1 cellular context compared by ENCODE assay signal in the genomic region with DNA sequence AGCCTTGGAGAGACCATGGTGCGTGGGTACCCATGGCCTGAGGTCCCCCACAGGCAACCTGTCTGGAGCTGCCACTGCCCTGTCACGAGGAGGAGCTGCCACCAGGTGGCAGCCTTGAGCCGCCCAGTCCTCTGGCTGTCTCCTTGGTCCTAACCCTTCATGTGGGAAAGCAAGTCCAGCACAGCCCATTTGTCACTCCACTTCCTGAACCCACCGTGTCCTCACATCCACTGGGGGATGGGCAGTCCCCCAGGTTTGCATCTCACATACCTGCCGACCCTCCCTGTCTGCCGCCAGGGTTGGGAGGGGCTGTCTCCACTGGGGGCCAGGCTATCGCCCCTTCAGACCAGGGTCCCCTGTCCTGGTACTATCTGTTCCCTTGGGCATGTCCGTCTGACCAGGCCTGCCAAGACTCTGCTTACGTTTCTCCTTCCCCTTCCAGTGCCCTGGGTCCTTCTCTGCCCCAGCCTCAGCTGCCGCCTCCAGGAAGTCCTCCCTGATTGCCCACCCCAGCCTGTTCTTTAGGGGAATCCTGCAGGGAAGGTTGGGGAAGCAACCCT.
TF ChIP-seq lines count a peak whose summit lies in the region.

No MANE protein-coding gene starts in this region.

TF ChIP-seq in HepG2, 621 proteins besides CTCF, POLR2A, EP300 and RAD21 (continued from another document):
- TF ChIP-seq, protein P1, sequence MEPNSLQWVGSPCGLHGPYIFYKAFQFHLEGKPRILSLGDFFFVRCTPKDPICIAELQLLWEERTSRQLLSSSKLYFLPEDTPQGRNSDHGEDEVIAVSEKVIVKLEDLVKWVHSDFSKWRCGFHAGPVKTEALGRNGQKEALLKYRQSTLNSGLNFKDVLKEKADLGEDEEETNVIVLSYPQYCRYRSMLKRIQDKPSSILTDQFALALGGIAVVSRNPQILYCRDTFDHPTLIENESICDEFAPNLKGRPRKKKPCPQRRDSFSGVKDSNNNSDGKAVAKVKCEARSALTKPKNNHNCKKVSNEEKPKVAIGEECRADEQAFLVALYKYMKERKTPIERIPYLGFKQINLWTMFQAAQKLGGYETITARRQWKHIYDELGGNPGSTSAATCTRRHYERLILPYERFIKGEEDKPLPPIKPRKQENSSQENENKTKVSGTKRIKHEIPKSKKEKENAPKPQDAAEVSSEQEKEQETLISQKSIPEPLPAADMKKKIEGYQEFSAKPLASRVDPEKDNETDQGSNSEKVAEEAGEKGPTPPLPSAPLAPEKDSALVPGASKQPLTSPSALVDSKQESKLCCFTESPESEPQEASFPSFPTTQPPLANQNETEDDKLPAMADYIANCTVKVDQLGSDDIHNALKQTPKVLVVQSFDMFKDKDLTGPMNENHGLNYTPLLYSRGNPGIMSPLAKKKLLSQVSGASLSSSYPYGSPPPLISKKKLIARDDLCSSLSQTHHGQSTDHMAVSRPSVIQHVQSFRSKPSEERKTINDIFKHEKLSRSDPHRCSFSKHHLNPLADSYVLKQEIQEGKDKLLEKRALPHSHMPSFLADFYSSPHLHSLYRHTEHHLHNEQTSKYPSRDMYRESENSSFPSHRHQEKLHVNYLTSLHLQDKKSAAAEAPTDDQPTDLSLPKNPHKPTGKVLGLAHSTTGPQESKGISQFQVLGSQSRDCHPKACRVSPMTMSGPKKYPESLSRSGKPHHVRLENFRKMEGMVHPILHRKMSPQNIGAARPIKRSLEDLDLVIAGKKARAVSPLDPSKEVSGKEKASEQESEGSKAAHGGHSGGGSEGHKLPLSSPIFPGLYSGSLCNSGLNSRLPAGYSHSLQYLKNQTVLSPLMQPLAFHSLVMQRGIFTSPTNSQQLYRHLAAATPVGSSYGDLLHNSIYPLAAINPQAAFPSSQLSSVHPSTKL (CRISPR knock-in tag; IDR thresholded peaks at IDR 0.05), result peak; percentile 23; the same call in 1 of the 2 replicates
- TF ChIP-seq CBX1 (IDR thresholded peaks at IDR 0.05; ENCODE audit: low read depth), result peak; percentile 23
- TF ChIP-seq, protein P2, sequence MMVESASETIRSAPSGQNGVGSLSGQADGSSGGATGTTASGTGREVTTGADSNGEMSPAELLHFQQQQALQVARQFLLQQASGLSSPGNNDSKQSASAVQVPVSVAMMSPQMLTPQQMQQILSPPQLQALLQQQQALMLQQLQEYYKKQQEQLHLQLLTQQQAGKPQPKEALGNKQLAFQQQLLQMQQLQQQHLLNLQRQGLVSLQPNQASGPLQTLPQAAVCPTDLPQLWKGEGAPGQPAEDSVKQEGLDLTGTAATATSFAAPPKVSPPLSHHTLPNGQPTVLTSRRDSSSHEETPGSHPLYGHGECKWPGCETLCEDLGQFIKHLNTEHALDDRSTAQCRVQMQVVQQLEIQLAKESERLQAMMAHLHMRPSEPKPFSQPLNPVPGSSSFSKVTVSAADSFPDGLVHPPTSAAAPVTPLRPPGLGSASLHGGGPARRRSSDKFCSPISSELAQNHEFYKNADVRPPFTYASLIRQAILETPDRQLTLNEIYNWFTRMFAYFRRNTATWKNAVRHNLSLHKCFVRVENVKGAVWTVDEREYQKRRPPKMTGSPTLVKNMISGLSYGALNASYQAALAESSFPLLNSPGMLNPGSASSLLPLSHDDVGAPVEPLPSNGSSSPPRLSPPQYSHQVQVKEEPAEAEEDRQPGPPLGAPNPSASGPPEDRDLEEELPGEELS (CRISPR knock-in tag; IDR thresholded peaks at IDR 0.05), result no peak
- TF ChIP-seq REPIN1 (CRISPR knock-in tag; IDR thresholded peaks at IDR 0.05; ENCODE audit: borderline replicate concordance, low read depth), result 0 out of 2 replicates have a peak, but pooled peaks have one; percentile 27
- TF ChIP-seq GABPA (IDR thresholded peaks at IDR 0.05; ENCODE audit: low read depth, low read length), result no peak
- TF ChIP-seq GABPA (CRISPR knock-in tag; IDR thresholded peaks at IDR 0.05; ENCODE audit: low read depth), result no peak
- 0 out of 2 replicates have a peak, but pooled peaks have one; percentile 45 for TF ChIP-seq ZSCAN31 (CRISPR knock-in tag; IDR thresholded peaks at IDR 0.05; ENCODE audit: low read depth)
- TF ChIP-seq, protein P3, sequence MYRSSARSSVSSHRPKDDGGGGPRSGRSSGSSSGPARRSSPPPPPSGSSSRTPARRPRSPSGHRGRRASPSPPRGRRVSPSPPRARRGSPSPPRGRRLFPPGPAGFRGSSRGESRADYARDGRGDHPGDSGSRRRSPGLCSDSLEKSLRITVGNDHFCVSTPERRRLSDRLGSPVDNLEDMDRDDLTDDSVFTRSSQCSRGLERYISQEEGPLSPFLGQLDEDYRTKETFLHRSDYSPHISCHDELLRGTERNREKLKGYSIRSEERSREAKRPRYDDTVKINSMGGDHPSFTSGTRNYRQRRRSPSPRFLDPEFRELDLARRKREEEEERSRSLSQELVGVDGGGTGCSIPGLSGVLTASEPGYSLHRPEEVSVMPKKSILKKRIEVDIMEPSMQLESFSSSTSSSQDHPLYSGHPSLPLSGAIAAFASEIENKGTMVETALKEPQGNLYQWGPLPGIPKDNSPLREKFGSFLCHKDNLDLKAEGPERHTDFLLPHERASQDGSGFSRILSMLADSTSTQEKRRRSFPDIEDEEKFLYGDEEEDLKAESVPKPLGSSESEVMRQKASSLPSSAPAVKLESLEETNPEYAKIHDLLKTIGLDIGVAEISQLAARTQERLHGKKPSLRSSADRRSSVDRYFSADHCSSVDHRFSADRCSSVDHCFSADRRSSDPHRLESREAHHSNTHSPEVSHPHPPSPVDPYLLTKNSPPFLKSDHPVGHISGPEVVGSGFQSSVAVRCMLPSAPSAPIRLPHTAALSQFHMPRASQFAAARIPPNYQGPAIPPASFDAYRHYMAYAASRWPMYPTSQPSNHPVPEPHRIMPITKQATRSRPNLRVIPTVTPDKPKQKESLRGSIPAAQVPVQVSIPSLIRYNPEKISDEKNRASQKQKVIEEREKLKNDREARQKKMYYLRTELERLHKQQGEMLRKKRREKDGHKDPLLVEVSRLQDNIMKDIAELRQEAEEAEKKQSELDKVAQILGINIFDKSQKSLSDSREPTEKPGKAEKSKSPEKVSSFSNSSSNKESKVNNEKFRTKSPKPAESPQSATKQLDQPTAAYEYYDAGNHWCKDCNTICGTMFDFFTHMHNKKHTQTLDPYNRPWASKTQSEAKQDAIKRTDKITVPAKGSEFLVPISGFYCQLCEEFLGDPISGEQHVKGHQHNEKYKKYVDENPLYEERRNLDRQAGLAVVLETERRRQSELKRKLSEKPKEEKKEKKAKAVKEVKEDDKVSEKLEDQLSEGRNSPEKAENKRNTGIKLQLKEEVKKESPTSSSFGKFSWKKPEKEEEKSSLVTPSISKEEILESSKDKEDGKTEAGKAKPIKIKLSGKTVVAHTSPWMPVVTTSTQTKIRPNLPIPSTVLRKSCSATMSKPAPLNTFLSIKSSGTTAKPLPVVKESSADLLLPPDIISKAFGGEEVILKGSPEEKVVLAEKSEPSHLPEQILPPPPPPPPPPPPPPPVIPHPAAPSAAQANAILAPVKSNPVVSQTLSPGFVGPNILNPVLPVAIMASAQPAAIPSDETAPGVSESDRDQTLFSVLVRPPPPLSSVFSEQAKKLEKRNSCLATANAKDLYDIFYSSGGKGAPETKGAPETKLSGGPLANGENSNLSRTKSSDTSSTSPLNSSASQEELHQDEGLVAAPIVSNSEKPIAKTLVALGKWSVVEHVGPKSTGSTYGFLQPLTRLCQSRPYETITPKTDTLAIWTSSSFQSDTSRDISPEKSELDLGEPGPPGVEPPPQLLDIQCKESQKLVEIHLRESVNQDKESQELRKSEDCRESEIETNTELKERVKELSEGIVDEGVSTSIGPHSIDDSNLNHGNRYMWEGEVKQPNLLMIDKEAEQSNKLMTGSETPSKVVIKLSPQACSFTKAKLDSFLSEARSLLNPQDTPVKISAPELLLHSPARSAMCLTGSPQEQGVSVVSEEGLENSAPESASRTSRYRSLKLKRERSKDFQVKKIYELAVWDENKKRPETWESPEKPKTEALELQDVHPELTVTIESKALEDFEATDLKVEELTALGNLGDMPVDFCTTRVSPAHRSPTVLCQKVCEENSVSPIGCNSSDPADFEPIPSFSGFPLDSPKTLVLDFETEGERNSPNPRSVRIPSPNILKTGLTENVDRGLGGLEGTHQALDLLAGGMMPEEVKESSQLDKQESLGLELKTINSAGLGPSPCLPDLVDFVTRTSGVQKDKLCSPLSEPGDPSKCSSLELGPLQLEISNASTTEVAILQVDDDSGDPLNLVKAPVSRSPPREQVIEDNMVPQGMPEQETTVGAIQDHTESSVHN (CRISPR knock-in tag; IDR thresholded peaks at IDR 0.05), result no peak
- no peak for TF ChIP-seq NFE2 (CRISPR knock-in tag; IDR thresholded peaks at IDR 0.05)
- TF ChIP-seq, protein P4, sequence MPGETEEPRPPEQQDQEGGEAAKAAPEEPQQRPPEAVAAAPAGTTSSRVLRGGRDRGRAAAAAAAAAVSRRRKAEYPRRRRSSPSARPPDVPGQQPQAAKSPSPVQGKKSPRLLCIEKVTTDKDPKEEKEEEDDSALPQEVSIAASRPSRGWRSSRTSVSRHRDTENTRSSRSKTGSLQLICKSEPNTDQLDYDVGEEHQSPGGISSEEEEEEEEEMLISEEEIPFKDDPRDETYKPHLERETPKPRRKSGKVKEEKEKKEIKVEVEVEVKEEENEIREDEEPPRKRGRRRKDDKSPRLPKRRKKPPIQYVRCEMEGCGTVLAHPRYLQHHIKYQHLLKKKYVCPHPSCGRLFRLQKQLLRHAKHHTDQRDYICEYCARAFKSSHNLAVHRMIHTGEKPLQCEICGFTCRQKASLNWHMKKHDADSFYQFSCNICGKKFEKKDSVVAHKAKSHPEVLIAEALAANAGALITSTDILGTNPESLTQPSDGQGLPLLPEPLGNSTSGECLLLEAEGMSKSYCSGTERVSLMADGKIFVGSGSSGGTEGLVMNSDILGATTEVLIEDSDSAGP (CRISPR knock-in tag; IDR thresholded peaks at IDR 0.05; ENCODE audit: borderline replicate concordance), result peak; percentile 46
- no peak for TF ChIP-seq BHLHE40 (IDR thresholded peaks at IDR 0.05; ENCODE audit: low read length)
- TF ChIP-seq RXRB (CRISPR knock-in tag; IDR thresholded peaks at IDR 0.05; ENCODE audit: borderline replicate concordance), result peak; percentile 42; the same call in 1 of the 2 replicates
- TF ChIP-seq, protein P5, sequence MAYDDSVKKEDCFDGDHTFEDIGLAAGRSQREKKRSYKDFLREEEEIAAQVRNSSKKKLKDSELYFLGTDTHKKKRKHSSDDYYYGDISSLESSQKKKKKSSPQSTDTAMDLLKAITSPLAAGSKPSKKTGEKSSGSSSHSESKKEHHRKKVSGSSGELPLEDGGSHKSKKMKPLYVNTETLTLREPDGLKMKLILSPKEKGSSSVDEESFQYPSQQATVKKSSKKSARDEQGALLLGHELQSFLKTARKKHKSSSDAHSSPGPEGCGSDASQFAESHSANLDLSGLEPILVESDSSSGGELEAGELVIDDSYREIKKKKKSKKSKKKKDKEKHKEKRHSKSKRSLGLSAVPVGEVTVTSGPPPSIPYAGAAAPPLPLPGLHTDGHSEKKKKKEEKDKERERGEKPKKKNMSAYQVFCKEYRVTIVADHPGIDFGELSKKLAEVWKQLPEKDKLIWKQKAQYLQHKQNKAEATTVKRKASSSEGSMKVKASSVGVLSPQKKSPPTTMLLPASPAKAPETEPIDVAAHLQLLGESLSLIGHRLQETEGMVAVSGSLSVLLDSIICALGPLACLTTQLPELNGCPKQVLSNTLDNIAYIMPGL (CRISPR knock-in tag; IDR thresholded peaks at IDR 0.05; ENCODE audit: borderline replicate concordance in 1 of 2, low read depth in 1 of 2), result peak; percentile 52 to 72; a peak in 2 of 4 replicates
- TF ChIP-seq SMAD1 (CRISPR knock-in tag; IDR thresholded peaks at IDR 0.05; ENCODE audit: borderline replicate concordance, low read depth), result 0 out of 2 replicates have a peak, but pooled peaks have one; percentile 43
- TF ChIP-seq, protein P6, sequence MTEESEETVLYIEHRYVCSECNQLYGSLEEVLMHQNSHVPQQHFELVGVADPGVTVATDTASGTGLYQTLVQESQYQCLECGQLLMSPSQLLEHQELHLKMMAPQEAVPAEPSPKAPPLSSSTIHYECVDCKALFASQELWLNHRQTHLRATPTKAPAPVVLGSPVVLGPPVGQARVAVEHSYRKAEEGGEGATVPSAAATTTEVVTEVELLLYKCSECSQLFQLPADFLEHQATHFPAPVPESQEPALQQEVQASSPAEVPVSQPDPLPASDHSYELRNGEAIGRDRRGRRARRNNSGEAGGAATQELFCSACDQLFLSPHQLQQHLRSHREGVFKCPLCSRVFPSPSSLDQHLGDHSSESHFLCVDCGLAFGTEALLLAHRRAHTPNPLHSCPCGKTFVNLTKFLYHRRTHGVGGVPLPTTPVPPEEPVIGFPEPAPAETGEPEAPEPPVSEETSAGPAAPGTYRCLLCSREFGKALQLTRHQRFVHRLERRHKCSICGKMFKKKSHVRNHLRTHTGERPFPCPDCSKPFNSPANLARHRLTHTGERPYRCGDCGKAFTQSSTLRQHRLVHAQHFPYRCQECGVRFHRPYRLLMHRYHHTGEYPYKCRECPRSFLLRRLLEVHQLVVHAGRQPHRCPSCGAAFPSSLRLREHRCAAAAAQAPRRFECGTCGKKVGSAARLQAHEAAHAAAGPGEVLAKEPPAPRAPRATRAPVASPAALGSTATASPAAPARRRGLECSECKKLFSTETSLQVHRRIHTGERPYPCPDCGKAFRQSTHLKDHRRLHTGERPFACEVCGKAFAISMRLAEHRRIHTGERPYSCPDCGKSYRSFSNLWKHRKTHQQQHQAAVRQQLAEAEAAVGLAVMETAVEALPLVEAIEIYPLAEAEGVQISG (CRISPR knock-in tag; IDR thresholded peaks at IDR 0.05), result peak; percentile 29; the same call in 1 of the 2 replicates
- peak; percentile 47; the same call in 1 of the 2 replicates for TF ChIP-seq CBFB (CRISPR knock-in tag; IDR thresholded peaks at IDR 0.05)
- no peak for TF ChIP-seq MAFF (IDR thresholded peaks at IDR 0.05; ENCODE audit: low read depth, low read length)
- TF ChIP-seq CCAR2 (optimal IDR thresholded peaks at IDR 0.05; ENCODE audit: low read depth, low read length), result no peak
- TF ChIP-seq, protein P7, sequence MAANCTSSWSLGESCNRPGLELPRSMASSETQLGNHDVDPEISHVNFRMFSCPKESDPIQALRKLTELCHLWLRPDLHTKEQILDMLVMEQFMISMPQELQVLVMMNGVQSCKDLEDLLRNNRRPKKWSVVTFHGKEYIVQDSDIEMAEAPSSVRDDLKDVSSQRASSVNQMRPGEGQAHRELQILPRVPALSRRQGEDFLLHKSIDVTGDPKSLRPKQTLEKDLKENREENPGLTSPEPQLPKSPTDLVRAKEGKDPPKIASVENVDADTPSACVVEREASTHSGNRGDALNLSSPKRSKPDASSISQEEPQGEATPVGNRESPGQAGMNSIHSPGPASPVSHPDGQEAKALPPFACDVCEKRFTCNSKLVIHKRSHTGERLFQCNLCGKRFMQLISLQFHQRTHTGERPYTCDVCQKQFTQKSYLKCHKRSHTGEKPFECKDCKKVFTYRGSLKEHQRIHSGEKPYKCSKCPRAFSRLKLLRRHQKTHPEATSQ (CRISPR knock-in tag; IDR thresholded peaks at IDR 0.05; ENCODE audit: borderline replicate concordance), result no peak
- TF ChIP-seq ZNF781 (CRISPR knock-in tag; IDR thresholded peaks at IDR 0.05; ENCODE audit: borderline replicate concordance, not compliant biosample characterization), result no peak
- peak; percentile 99 for TF ChIP-seq STAG1 (CRISPR knock-in tag; IDR thresholded peaks at IDR 0.05)
- TF ChIP-seq, protein P8, sequence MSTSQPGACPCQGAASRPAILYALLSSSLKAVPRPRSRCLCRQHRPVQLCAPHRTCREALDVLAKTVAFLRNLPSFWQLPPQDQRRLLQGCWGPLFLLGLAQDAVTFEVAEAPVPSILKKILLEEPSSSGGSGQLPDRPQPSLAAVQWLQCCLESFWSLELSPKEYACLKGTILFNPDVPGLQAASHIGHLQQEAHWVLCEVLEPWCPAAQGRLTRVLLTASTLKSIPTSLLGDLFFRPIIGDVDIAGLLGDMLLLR (CRISPR knock-in tag; IDR thresholded peaks at IDR 0.05), result no peak
- no peak for TF ChIP-seq MBNL3 (CRISPR knock-in tag; conservative IDR thresholded peaks at IDR 0.05)
- TF ChIP-seq ZNF17 (CRISPR knock-in tag; IDR thresholded peaks at IDR 0.05), result no peak
- TF ChIP-seq ZNF263 (CRISPR knock-in tag; IDR thresholded peaks at IDR 0.05), result peak; percentile 73
- TF ChIP-seq ZMYM3 (CRISPR knock-in tag; IDR thresholded peaks at IDR 0.05), result peak; percentile 67; the same call in 1 of the 2 replicates
